8 cellular contexts compared by ENCODE assay signal in the genomic region with DNA sequence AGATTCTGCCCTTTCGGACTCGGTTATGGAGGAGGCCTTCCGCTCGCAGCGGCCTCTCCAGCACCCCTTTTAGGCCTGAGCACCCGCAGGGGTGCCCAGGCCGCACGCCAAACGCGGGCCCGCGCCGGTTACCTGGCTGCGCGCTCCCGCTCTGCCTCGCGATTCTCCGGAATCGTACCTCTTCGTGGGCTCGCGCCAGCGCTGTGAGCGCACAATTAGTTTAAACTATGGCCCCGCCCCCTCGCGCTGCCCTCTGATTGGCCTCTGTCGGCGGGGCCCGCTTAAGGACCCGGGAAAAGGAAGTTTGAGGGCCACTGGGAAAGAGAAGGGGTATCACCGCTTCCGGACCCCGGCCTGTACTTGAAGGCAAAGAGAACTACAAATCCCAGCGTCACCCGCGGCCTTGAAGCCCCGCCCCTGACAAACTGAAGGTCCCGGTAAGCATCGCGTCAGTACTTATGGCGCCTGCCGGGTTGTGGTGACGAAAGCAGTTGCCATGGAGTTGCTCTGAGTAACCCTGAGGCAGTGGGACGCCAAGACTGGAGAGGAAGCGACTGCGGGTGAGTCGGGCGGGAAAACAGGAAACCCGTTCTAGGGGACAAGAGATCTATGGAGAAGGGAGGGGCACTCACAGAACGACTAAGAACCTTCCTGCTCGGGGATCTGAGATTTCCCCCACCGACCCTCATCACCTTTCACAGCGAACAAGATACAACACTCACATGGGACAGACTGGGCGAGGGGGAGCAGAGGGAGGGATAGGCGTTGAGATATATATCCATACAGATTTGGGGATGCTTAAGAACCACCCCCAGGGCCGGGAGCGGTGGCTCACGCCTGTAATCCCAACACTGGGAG. TPM values are rescaled to one million over a fixed set of nuclear protein-coding genes. Genes with fewer than 3 reads are reported as not detected.
A peak's percentile ranks its signal among the peaks of the same experiment; 100 is the strongest.
DNase-seq lines count a peak whose midpoint lies in the region; ATAC-seq and TF ChIP-seq lines count a peak whose summit lies in the region.

A gene with protein sequence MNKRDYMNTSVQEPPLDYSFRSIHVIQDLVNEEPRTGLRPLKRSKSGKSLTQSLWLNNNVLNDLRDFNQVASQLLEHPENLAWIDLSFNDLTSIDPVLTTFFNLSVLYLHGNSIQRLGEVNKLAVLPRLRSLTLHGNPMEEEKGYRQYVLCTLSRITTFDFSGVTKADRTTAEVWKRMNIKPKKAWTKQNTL (plus strand): TSS at position 525 of the 858 bp plus-strand sequence. CDS start 8,234 bp downstream, outside the sequence.
A gene with protein sequence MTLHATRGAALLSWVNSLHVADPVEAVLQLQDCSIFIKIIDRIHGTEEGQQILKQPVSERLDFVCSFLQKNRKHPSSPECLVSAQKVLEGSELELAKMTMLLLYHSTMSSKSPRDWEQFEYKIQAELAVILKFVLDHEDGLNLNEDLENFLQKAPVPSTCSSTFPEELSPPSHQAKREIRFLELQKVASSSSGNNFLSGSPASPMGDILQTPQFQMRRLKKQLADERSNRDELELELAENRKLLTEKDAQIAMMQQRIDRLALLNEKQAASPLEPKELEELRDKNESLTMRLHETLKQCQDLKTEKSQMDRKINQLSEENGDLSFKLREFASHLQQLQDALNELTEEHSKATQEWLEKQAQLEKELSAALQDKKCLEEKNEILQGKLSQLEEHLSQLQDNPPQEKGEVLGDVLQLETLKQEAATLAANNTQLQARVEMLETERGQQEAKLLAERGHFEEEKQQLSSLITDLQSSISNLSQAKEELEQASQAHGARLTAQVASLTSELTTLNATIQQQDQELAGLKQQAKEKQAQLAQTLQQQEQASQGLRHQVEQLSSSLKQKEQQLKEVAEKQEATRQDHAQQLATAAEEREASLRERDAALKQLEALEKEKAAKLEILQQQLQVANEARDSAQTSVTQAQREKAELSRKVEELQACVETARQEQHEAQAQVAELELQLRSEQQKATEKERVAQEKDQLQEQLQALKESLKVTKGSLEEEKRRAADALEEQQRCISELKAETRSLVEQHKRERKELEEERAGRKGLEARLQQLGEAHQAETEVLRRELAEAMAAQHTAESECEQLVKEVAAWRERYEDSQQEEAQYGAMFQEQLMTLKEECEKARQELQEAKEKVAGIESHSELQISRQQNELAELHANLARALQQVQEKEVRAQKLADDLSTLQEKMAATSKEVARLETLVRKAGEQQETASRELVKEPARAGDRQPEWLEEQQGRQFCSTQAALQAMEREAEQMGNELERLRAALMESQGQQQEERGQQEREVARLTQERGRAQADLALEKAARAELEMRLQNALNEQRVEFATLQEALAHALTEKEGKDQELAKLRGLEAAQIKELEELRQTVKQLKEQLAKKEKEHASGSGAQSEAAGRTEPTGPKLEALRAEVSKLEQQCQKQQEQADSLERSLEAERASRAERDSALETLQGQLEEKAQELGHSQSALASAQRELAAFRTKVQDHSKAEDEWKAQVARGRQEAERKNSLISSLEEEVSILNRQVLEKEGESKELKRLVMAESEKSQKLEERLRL (N-terminal part only) (minus strand): TSS at position 217 of the 858 bp plus-strand sequence. CDS start 44,599 bp downstream, outside the sequence.

- no peaks in the 10 kb centered on the region for H3K9me3 Mint-ChIP-seq in CD14-positive monocyte
- no peaks in the 10 kb centered on the region for H3K9me3 Mint-ChIP-seq in dendritic cell treated with granulocyte-macrophage colony-stimulating factor and Interleukin-4, amounts not matched to agents 40 ng/mL and 50 ng/mL, for 4 days

- ATAC-seq in GM19395 (IDR thresholded peaks at IDR 0.05; ENCODE audit: unreplicated experiment) (peak; percentile 96), HG03558 (IDR thresholded peaks at IDR 0.05; ENCODE audit: extremely low read depth, unreplicated experiment) (peak; percentile 86), left lobe of liver (peak; percentile 95)

- H3K27ac Mint-ChIP-seq in CD14-positive monocyte: peak within 1 kb of the TSS; percentile 96 to 100 (median 98)
- H3K27ac Mint-ChIP-seq in dendritic cell treated with granulocyte-macrophage colony-stimulating factor and Interleukin-4, amounts not matched to agents 40 ng/mL and 50 ng/mL, for 4 days: peak within 1 kb of the TSS; percentile 96

- intact Hi-C loops in CD14-positive monocyte (cut with micrococcal nuclease): loop anchor here in 1 of 2 donors (2.0 kb wide), 1 partner anchor 22 kb away; a partner anchor contains a TSS
- intact Hi-C loops in dendritic cell treated with granulocyte-macrophage colony-stimulating factor and Interleukin-4, amounts not matched to agents 40 ng/mL and 50 ng/mL, for 4 days (cut with micrococcal nuclease): no loop called here

- DNase-seq in CD14-positive monocyte (ENCODE audit: low spot score) (peak; percentile 100), NCI-H748 (lab: John Stamatoyannopoulos, UW; ENCODE audit: unreplicated experiment) (peak; percentile 100), left lobe of liver (ENCODE audit: low spot score) (peak; percentile 100)
- DNase-seq in activated CD4-positive, alpha-beta T cell treated with anti-CD3 and anti-CD28 coated beads, Interleukin-2, amount 50 U/mL, for 24 hours (ENCODE audit: low read depth in 1 of 2, low spot score in 1 of 2): peak; percentile 96 to 99
- peak; percentile 99 for DNase-seq in stimulated activated CD4-positive, alpha-beta T cell treated with anti-CD3 and anti-CD28 coated beads, Interleukin-2, amount 100 ng/mL, for 24 hours

- peaks cover 5 to 9% of the 10 kb centered on the region in 2 donors for H3K36me3 Mint-ChIP-seq in CD14-positive monocyte
- peaks cover 17% of the 10 kb centered on the region for H3K36me3 Mint-ChIP-seq in dendritic cell treated with granulocyte-macrophage colony-stimulating factor and Interleukin-4, amounts not matched to agents 40 ng/mL and 50 ng/mL, for 4 days (ENCODE audit: low read depth)

- no peaks in the 10 kb centered on the region for H3K27me3 Mint-ChIP-seq in CD14-positive monocyte (ENCODE audit: low read depth in 3 of 3)
- H3K27me3 Mint-ChIP-seq in dendritic cell treated with granulocyte-macrophage colony-stimulating factor and Interleukin-4, amounts not matched to agents 40 ng/mL and 50 ng/mL, for 4 days: no peaks in the 10 kb centered on the region

- peaks cover 47% of the 10 kb centered on the region for H3K4me1 Mint-ChIP-seq in CD14-positive monocyte
- peaks cover 72% of the 10 kb centered on the region for H3K4me1 Mint-ChIP-seq in dendritic cell treated with granulocyte-macrophage colony-stimulating factor and Interleukin-4, amounts not matched to agents 40 ng/mL and 50 ng/mL, for 4 days (ENCODE audit: low read depth)

- H3K4me3 Mint-ChIP-seq in CD14-positive monocyte: peak within 1 kb of the TSS; percentile 84 to 98
- H3K4me3 Mint-ChIP-seq in dendritic cell treated with granulocyte-macrophage colony-stimulating factor and Interleukin-4, amounts not matched to agents 40 ng/mL and 50 ng/mL, for 4 days: peak within 1 kb of the TSS; percentile 98

- no peak for TF ChIP-seq CTCF in CD14-positive monocyte (IDR thresholded peaks at IDR 0.05)

RNA-seq across cellular contexts. Expression of the first gene that starts in this region (rescaled TPM):
- 1 to 10 TPM; 1.6 to 1.9 TPM for polyA plus RNA-seq in CD14-positive monocyte
- total RNA-seq in left lobe of liver: 7.6 TPM

RNA-seq across cellular contexts. Expression of the second gene that starts in this region (rescaled TPM):
- 10 to 100 TPM in 1 of 2 donors, 1 to 10 TPM in 1; 4.1 to 12.4 TPM for polyA plus RNA-seq in CD14-positive monocyte
- total RNA-seq in left lobe of liver: 59.0 TPM

Comparison
In these comparisons a context has a peak if more than half of its experiments do, and no peak if none do; other contexts are left out.
1. Peak in every context shown above with its lines: DNase-seq and ATAC-seq.